ENCODE assay signal across 8 cellular contexts in genomic region chr4:95165926-95166524, GRCh38.
A peak's percentile ranks its signal among the peaks of the same experiment; 100 is the strongest.
DNase-seq lines count a peak whose midpoint lies in the region; ATAC-seq and TF ChIP-seq lines count a peak whose summit lies in the region.

No MANE protein-coding gene starts in this region.

- DNase-seq in AG09319 (ENCODE audit: extremely low read depth, low read depth) = peak; percentile 10
- DNase-seq in HFF-Myc (ENCODE audit: extremely low read depth, low read depth) = peak; percentile 29
- peak; percentile 1 for DNase-seq in MG63
- peak; percentile 57 for DNase-seq in SK-N-MC (ENCODE audit: low read depth, low spot score)
- peak in 2 of 3 experiments; percentile 7 to 24 for DNase-seq in effector memory CD8-positive, alpha-beta T cell
- DNase-seq in mesenchymal stem cell = peak; percentile 78
- DNase-seq in mesenteric fat pad (ENCODE audit: low spot score) = no peak

- H3K4me3 ChIP-seq in HFF-Myc (replicated peaks; ENCODE audit: low read depth, low read length) = no peak overlapping the region
- no peak overlapping the region for H3K4me3 ChIP-seq in MG63
- no peak overlapping the region for H3K4me3 ChIP-seq in SK-N-MC
- no peak overlapping the region for H3K4me3 ChIP-seq in mesenchymal stem cell (ENCODE audit: insufficient read depth in 1 of 2, low read depth in 1 of 2, low read length in 2 of 2)

- H3K9ac ChIP-seq in SK-N-MC (ENCODE audit: insufficient read length) (no peak overlapping the region), mesenchymal stem cell (ENCODE audit: low read length) (peak overlapping the region; percentile 10)

- H3K27me3 ChIP-seq in MG63 = no peaks in the 10 kb centered on the region
- no peaks in the 10 kb centered on the region for H3K27me3 ChIP-seq in mesenchymal stem cell (ENCODE audit: control insufficient read depth in 1 of 2, insufficient read depth in 1 of 2, low read length in 2 of 2)

- no peak overlapping the region for H3K23ac ChIP-seq in mesenchymal stem cell (ENCODE audit: low read length in 2 of 2)

- H3K36me3 Mint-ChIP-seq in effector memory CD8-positive, alpha-beta T cell (ENCODE audit: insufficient read depth) = no peaks in the 10 kb centered on the region

- no peak overlapping the region for H4K8ac ChIP-seq in mesenchymal stem cell (ENCODE audit: low read length)

- no peaks in the 10 kb centered on the region for H3K27me3 Mint-ChIP-seq in effector memory CD8-positive, alpha-beta T cell

- H2AFZ ChIP-seq in mesenchymal stem cell (ENCODE audit: low read depth, low read length) = no peak overlapping the region

- H2BK15ac ChIP-seq in mesenchymal stem cell (ENCODE audit: low read depth, poor library complexity, severe bottlenecking) = no peak overlapping the region

- no peaks in the 10 kb centered on the region for H3K4me1 ChIP-seq in mesenchymal stem cell (ENCODE audit: control insufficient read depth, insufficient read depth, low read depth, low read length)

- no peak overlapping the region for H3K27ac Mint-ChIP-seq in effector memory CD8-positive, alpha-beta T cell

- H3K18ac ChIP-seq in mesenchymal stem cell (ENCODE audit: low read depth in 1 of 2, low read length in 2 of 2) = no peak overlapping the region

- H3K36me3 ChIP-seq in MG63 = no peaks in the 10 kb centered on the region
- H3K36me3 ChIP-seq in SK-N-MC (ENCODE audit: insufficient read depth, low read length) = no peaks in the 10 kb centered on the region
- H3K36me3 ChIP-seq in mesenchymal stem cell (ENCODE audit: control insufficient read depth in 1 of 2, insufficient read depth in 2 of 2, low read depth in 1 of 2, low read length in 2 of 2) = peaks cover 0 to 14% of the 10 kb centered on the region in 2 experiments

- no peak overlapping the region for H3K14ac ChIP-seq in mesenchymal stem cell (ENCODE audit: low read length in 2 of 2)

- H2BK12ac ChIP-seq in mesenchymal stem cell (ENCODE audit: low read length in 2 of 2) = no peak overlapping the region

- peak; percentile 54 for ATAC-seq in effector memory CD8-positive, alpha-beta T cell (replicated peaks)

- no peaks in the 10 kb centered on the region for H3K4me1 Mint-ChIP-seq in effector memory CD8-positive, alpha-beta T cell (ENCODE audit: low read depth in 2 of 2)

- no peaks in the 10 kb centered on the region for H3K9me3 Mint-ChIP-seq in effector memory CD8-positive, alpha-beta T cell

- H3K9me3 ChIP-seq in MG63 = no peaks in the 10 kb centered on the region
- H3K9me3 ChIP-seq in SK-N-MC (ENCODE audit: low read depth, low read length) = no peaks in the 10 kb centered on the region
- H3K9me3 ChIP-seq in mesenchymal stem cell (ENCODE audit: control insufficient read depth, low read length) = no peaks in the 10 kb centered on the region

- no peaks in the 10 kb centered on the region for H3K79me1 ChIP-seq in mesenchymal stem cell (replicated peaks; ENCODE audit: low read length, poor library complexity, severe bottlenecking)

- no peak overlapping the region for H2BK120ac ChIP-seq in mesenchymal stem cell (ENCODE audit: low read depth, low read length)

- H2AK5ac ChIP-seq in mesenchymal stem cell (ENCODE audit: low read length, severe bottlenecking) = no peak overlapping the region

- no peak overlapping the region for H4K91ac ChIP-seq in mesenchymal stem cell (ENCODE audit: low read length)

- 33% methylated on average over 1 of the region's 3 CpGs for WGBS in mesenchymal stem cell

- H2BK5ac ChIP-seq in mesenchymal stem cell (ENCODE audit: low read depth, low read length, poor library complexity, severe bottlenecking) = no peak overlapping the region

- no peak overlapping the region for H3K4ac ChIP-seq in mesenchymal stem cell (ENCODE audit: low read depth in 1 of 2, low read length in 2 of 2)

- H3K4me3 Mint-ChIP-seq in effector memory CD8-positive, alpha-beta T cell = no peak overlapping the region

- TF ChIP-seq CTCF in AG09319 (IDR thresholded peaks at IDR 0.05; ENCODE audit: low read depth, low read length) (peak; percentile 64), GM12873 (IDR thresholded peaks at IDR 0.05; ENCODE audit: insufficient read depth, low read depth, low read length, missing control alignments) (peak; percentile 57), HFF-Myc (IDR thresholded peaks at IDR 0.05; ENCODE audit: low read depth, low read length, missing control alignments) (peak; percentile 44)

- no peak overlapping the region for H3K4me2 ChIP-seq in mesenchymal stem cell (ENCODE audit: low read length, poor library complexity, severe bottlenecking)

- H3K27ac ChIP-seq in SK-N-MC (no peak overlapping the region), mesenchymal stem cell (ENCODE audit: low read length, poor library complexity, severe bottlenecking) (no peak overlapping the region)
